Comparison of ENCODE assay signal across 8 cellular contexts in the genomic region with DNA sequence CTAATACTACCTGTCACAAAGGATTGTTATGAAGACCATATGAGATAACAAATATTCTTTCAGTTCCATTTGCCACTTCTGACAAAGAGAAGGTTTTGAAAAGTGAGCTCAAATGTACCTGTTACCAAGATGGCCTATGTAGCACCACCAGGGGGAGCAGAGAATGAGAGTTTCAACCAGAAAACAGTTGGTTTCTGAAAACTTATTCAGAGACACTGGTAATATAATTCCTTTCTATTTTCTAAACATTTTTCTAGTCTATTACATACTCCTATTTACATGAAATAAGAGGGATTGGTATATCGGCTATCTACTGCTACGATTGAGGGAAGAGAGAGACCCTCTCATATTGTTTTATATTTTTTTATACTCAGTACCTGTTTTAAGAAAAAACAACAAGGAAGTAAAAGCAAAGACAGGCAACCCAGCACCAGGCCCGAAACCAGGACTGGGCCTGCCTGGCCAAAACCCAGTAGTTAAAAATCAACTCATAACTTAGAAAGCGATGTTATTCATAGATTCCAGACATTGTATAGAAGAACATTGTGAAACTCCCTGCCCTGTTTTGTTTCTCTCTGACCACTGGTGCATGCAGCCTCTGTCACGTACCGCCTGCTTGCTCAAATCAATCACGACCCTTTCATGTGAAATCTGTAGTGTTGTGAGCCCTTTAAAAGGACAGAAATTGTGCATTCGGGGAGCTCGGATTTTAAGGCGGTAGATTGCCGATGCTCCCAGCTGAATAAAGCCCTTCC. TPM values are rescaled to one million over a fixed set of nuclear protein-coding genes. Genes with fewer than 3 reads are reported as not detected.
A peak's percentile ranks its signal among the peaks of the same experiment; 100 is the strongest.
DNase-seq lines count a peak whose midpoint lies in the region; ATAC-seq, FAIRE-seq and TF ChIP-seq lines count a peak whose summit lies in the region.

No MANE protein-coding gene starts in this region.

- POLR2A ChIA-PET in BJ (lab: Charles Lee): interaction anchor here (0.7 kb wide), 1 partner anchor 10 kb away, joined by 5 read pairs; no protein-coding TSS in a partner anchor

- CTCF ChIA-PET in BJ (lab: Yijun Ruan, JAX): interaction anchor here (0.8 to 5.0 kb wide), 20 partner anchors 11 to 451 kb away, joined by 3 to 69 read pairs (median 6); no protein-coding TSS in a partner anchor

- no peak overlapping the region for H3K27ac ChIP-seq in Peyer's patch

- H3K4me1 Mint-ChIP-seq in brain: no peaks in the 10 kb centered on the region

- no peak overlapping the region for H3K27ac Mint-ChIP-seq in brain

- TF ChIP-seq CTCF in BJ (IDR thresholded peaks at IDR 0.05; ENCODE audit: insufficient read depth, low read depth, low read length) (peak; percentile 66), Peyer's patch (IDR thresholded peaks at IDR 0.05) (peak in 5 of 6 experiments; percentile 24 to 48 (median 38)), brain (conservative IDR thresholded peaks at IDR 0.05) (peak; percentile 38 to 65)

- H3K36me3 ChIP-seq in BJ (ENCODE audit: control insufficient read depth, insufficient read depth, low read length) (no peaks in the 10 kb centered on the region), Peyer's patch (no peaks in the 10 kb centered on the region)

- peak; percentile 82 for ATAC-seq in GM18502 (IDR thresholded peaks at IDR 0.05; ENCODE audit: poor library complexity, unreplicated experiment)
- ATAC-seq in HG02884 (IDR thresholded peaks at IDR 0.05; ENCODE audit: unreplicated experiment): peak; percentile 65

- H3K27me3 ChIP-seq in BJ (ENCODE audit: control insufficient read depth, insufficient read depth, low read length) (no peaks in the 10 kb centered on the region), Peyer's patch (no peaks in the 10 kb centered on the region)

- H3K4me3 Mint-ChIP-seq in brain: no peak overlapping the region

- no peak for FAIRE-seq in frontal cortex (lab: Jason Lieb, UNC)

- peaks cover 3% of the 10 kb centered on the region for H3K27me3 Mint-ChIP-seq in brain

- no peaks in the 10 kb centered on the region for H3K36me3 Mint-ChIP-seq in brain

- H3K4me3 ChIP-seq in BJ (ENCODE audit: low read depth, low read length) (no peak overlapping the region), Peyer's patch (no peak overlapping the region)

- DNase-seq in BJ (ENCODE audit: low read depth) (no peak), Peyer's patch (peak in 2 of 3 donors; percentile 43 to 58), myocyte (ENCODE audit: low read depth) (peak; percentile 37), GM19240 (ENCODE audit: insufficient read length, low spot score) (no peak), frontal cortex (ENCODE audit: low spot score in 2 of 2) (no peak)

- no peaks in the 10 kb centered on the region for H3K4me1 ChIP-seq in Peyer's patch

- H3K9me3 ChIP-seq in Peyer's patch: no peaks in the 10 kb centered on the region

- no peak for TF ChIP-seq POLR2A in Peyer's patch (IDR thresholded peaks at IDR 0.05)

- no peaks in the 10 kb centered on the region for H3K9me3 Mint-ChIP-seq in brain

RNA-seq across cellular contexts. Expression of gene IL23R, which starts 48.3 kb away (rescaled TPM):
- polyA plus RNA-seq in BJ (2011; rRNA removed): not detected in 2 replicates
- not detected in 2 replicates for polyA minus RNA-seq in BJ (2011; rRNA and poly(A)+ RNA removed)
- 1 to 10 TPM in 1 of 4 donors, not detected in 3; 1.6 TPM for total RNA-seq in Peyer's patch
- polyA plus RNA-seq in brain (ENCODE audit: insufficient read depth, low read depth, low replicate concordance): not detected
- not detected in 2 replicates for total RNA-seq in myocyte
- not detected for polyA plus RNA-seq in myocyte (2012)
- not detected for total RNA-seq in frontal cortex

Comparison
In these comparisons a context has a peak if more than half of its experiments do, and no peak if none do; other contexts are left out.
1. DNase-seq: peak in Peyer's patch (2 of 3) and myocyte (single experiment); none in BJ (single experiment), GM19240 (single experiment) and frontal cortex (0 of 2).
2. Peak in every context shown above with its lines, with median percentiles within 50 percentile points of each other: CTCF ChIP-seq.